In the genomic region with DNA sequence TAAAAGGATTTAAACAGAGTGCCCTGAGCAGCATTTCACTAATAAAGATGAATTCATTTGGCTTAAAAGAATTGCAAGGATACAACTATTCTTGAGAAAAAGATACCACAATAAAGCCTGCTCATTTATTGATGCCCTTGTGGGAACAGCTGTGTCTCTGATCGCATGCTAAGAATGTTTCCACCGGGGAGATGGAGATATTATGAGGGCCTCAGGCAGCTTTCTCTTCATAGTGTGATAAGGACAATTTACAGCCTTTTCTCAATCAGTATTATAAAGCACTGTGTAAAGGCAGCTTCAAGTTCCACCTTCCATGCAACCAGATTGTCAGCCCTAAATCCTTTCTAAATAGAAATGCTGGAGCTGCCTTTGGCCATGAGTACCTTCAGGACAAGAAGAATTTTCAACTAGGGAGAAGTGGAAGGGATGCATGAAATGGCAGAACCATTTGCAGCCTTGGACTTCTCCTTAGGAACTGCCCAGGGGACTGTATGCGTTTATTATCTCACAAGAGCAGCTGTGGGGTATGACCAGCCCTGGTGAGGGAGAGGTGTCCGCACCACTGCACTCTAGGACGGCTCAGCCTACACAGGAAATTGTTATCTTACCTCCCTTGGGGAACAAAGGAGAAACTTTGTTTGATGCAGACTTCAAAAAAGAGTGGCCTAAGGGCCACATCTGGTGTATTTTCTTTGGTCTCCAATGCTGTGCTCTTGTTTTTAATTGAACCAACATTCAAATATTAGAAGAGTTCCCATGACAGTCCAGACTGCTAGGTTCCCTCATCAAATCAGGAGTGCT, we compare ENCODE assay signal across 1 cellular context.
TF ChIP-seq lines count a peak whose summit lies in the region.

No MANE protein-coding gene starts in this region.

TF ChIP-seq in K562, 482 proteins besides CTCF, POLR2A, EP300 and RAD21 (continued from another document and continues in another):
- TF ChIP-seq, protein P1, sequence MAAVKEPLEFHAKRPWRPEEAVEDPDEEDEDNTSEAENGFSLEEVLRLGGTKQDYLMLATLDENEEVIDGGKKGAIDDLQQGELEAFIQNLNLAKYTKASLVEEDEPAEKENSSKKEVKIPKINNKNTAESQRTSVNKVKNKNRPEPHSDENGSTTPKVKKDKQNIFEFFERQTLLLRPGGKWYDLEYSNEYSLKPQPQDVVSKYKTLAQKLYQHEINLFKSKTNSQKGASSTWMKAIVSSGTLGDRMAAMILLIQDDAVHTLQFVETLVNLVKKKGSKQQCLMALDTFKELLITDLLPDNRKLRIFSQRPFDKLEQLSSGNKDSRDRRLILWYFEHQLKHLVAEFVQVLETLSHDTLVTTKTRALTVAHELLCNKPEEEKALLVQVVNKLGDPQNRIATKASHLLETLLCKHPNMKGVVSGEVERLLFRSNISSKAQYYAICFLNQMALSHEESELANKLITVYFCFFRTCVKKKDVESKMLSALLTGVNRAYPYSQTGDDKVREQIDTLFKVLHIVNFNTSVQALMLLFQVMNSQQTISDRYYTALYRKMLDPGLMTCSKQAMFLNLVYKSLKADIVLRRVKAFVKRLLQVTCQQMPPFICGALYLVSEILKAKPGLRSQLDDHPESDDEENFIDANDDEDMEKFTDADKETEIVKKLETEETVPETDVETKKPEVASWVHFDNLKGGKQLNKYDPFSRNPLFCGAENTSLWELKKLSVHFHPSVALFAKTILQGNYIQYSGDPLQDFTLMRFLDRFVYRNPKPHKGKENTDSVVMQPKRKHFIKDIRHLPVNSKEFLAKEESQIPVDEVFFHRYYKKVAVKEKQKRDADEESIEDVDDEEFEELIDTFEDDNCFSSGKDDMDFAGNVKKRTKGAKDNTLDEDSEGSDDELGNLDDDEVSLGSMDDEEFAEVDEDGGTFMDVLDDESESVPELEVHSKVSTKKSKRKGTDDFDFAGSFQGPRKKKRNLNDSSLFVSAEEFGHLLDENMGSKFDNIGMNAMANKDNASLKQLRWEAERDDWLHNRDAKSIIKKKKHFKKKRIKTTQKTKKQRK (IDR thresholded peaks at IDR 0.05; ENCODE audit: borderline replicate concordance, low read depth, low read length): no peak
- TF ChIP-seq JUND (IDR thresholded peaks at IDR 0.05; ENCODE audit: borderline replicate concordance, low read depth, low read length): peak; percentile 63; the same call in 1 of the 2 replicates
- no peak; the same call in 2 of the 3 replicates for TF ChIP-seq JUND (tag; IDR thresholded peaks at IDR 0.05; ENCODE audit: borderline replicate concordance, low read depth, low read length)
- TF ChIP-seq CREM (IDR thresholded peaks at IDR 0.05; ENCODE audit: low read depth): peak; percentile 63
- no peak for TF ChIP-seq FOXP1 (CRISPR knock-in tag; IDR thresholded peaks at IDR 0.05)
- TF ChIP-seq HDAC3 (IDR thresholded peaks at IDR 0.05; ENCODE audit: borderline replicate concordance, partially characterized antibody): peak; percentile 32
- 0 out of 2 replicates have a peak, but pooled peaks have one; percentile 54 for TF ChIP-seq ZNF197 (CRISPR knock-in tag; IDR thresholded peaks at IDR 0.05; ENCODE audit: low read depth)
- TF ChIP-seq SNRNP70 (optimal IDR thresholded peaks at IDR 0.05; ENCODE audit: low read depth, low read length): no peak
- TF ChIP-seq ZNF785 (CRISPR knock-in tag; IDR thresholded peaks at IDR 0.05): no peak
- peak in 1 of 3 experiments; percentile 32 for TF ChIP-seq YY1 (IDR thresholded peaks at IDR 0.05; ENCODE audit: borderline replicate concordance in 1 of 3, control insufficient read depth in 1 of 3, extremely low read depth in 1 of 3, insufficient read depth in 3 of 3, insufficient read length in 1 of 3, insufficient replicate concordance in 2 of 3, low read depth in 1 of 3, low read length in 2 of 3)
- peak; percentile 43; the same call in 1 of the 2 replicates for TF ChIP-seq PHB2 (IDR thresholded peaks at IDR 0.05; ENCODE audit: low read depth)
- TF ChIP-seq RCOR1 (IDR thresholded peaks at IDR 0.05; ENCODE audit: borderline replicate concordance in 1 of 2, low read depth in 2 of 2, low read length in 2 of 2): peak in 1 of 2 experiments; percentile 71; a peak in 2 of 4 replicates
- TF ChIP-seq SIN3A (IDR thresholded peaks at IDR 0.05; ENCODE audit: borderline replicate concordance in 2 of 2, control insufficient read depth in 1 of 2, low read depth in 2 of 2, low read length in 2 of 2): no peak
- TF ChIP-seq TCF7L2 (IDR thresholded peaks at IDR 0.05; ENCODE audit: low read depth, low read length): no peak
- no peak for TF ChIP-seq YBX1 (IDR thresholded peaks at IDR 0.05)
- TF ChIP-seq ZNF592 (IDR thresholded peaks at IDR 0.05): 0 out of 2 replicates have a peak, but pooled peaks have one; percentile 30
- TF ChIP-seq, protein P2, sequence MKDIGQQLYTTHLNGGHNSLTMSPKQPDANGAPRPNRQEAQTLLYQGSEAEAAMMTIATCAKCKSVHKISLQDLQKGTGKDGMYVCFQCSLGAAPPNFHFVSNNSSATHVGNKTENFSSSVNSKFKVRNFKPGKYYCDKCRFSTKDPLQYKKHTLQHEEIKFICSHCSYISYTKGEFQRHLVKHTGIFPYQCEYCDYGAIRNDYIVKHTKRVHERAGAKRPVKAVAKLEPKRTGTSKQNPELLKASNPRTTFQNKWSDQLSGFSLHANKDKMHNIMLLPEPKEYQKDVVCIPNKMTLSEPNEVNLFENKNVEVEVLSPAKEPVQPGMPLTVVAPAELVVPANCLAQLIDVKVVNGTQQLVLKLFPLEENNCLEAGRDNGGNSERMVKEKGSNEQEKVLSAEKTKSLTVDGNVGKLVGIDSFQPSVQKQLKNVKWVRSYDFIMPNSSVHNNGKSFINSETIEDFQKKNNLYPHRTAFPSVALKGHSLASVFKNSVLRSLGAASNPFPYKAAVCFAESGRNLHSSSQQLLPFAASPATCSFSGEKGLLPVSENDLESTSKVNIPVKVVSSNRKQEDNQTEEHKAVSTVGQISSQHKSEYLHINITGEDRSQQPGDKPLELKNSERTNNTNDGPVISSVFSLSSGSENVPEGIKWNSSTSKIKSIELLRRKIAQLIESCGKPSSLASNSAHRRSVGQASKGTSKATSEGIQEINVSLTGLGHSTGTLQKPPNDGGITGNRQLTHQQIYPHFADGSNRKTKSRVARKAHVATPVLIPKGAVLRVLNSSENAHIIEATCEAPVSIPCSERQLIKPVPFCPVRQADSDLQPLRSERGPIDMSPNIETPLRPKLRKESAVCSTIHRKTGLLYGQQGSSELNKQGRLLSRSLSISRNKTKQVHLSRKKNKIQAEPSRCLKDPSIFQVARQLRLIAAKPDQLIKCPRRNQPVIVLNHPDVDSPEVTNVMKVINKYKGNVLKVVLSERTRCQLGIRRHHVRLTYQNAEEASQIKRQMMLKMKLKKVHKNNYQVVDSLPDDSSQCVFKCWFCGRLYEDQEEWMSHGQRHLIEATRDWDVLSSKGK (CRISPR knock-in tag; IDR thresholded peaks at IDR 0.05): no peak
- TF ChIP-seq RHOXF2B (CRISPR knock-in tag; conservative IDR thresholded peaks at IDR 0.05): no peak
- no peak for TF ChIP-seq MITF (IDR thresholded peaks at IDR 0.05)
- no peak for TF ChIP-seq ETS1 (conservative IDR thresholded peaks at IDR 0.05; ENCODE audit: control insufficient read depth, low read depth, low read length)
- peak; percentile 66; the same call in 1 of the 2 replicates for TF ChIP-seq NBN (IDR thresholded peaks at IDR 0.05; ENCODE audit: low read depth)
- TF ChIP-seq DACH1 (IDR thresholded peaks at IDR 0.05; ENCODE audit: partially characterized antibody): peak; percentile 5
- no peak for TF ChIP-seq ELF4 (CRISPR knock-in tag; IDR thresholded peaks at IDR 0.05)
- TF ChIP-seq HDAC1 (IDR thresholded peaks at IDR 0.05): 0 out of 4 replicates have a peak, but pooled peaks of 1 of the 2 experiments have one; percentile 44
- TF ChIP-seq NONO (IDR thresholded peaks at IDR 0.05; ENCODE audit: low read depth in 2 of 2, low read length in 1 of 2): no peak
- TF ChIP-seq CREB1 (IDR thresholded peaks at IDR 0.05): peak; percentile 26; the same call in 1 of the 2 replicates
- no peak for TF ChIP-seq CREB1 (CRISPR knock-in tag; IDR thresholded peaks at IDR 0.05)
- no peak for TF ChIP-seq NFATC3 (IDR thresholded peaks at IDR 0.05)
